In the genomic region with DNA sequence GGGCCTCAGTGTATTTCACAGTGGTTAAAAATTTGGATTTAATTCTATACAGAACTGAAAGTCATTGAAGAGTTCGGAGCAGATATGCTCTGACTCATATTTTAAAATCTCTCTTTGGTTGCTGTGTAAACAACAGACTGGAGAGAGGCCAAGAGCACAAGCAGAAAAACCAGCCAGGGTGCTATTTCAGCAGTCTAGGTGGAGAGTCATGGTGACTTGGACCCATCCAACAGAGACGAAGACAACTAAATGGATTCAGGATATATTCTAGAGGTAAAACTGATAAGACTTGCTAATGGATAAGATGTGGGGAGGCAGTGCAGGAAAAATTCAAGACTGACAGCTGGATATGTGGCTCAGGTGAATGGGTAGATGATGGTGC, we compare ENCODE assay signal across 8 cellular contexts.
A peak's percentile ranks its signal among the peaks of the same experiment; 100 is the strongest.
DNase-seq lines count a peak whose midpoint lies in the region; ATAC-seq and TF ChIP-seq lines count a peak whose summit lies in the region.
"Had no signal": no experiment of that assay in that cellular context is flagged by ENCODE, and none has a peak within 500 bp of the region (broad histone marks: within the 10 kb centered on the region; RNA-seq: fewer than 3 reads in every experiment).

No MANE protein-coding gene starts in this region.

- H3K9me3 ChIP-seq in transverse colon = no peaks in the 10 kb centered on the region

- WGBS in transverse colon (ENCODE audit: low coverage in 1 of 2), 2 donors = 28% methylated on average over 2 of the region's 2 CpGs; no CpG with 5 or more reads in 1 of the 2 donors

- H3K27me3 ChIP-seq in foreskin keratinocyte (no peaks in the 10 kb centered on the region), transverse colon (no peaks in the 10 kb centered on the region)

- peak; percentile 44 for DNase-seq in HuH-7.5 (ENCODE audit: low spot score)
- DNase-seq in RPMI7951 (ENCODE audit: low read depth) = peak; percentile 82
- DNase-seq in foreskin keratinocyte = peak; percentile 79 to 90
- peak; percentile 60 for DNase-seq in transverse colon
- DNase-seq in stimulated activated CD4-positive, alpha-beta T cell treated with anti-CD3 and anti-CD28 coated beads, Interleukin-4, amount 100 ng/mL, for 24 hours = no peak
- DNase-seq in nucleus accumbens (lab: John Stamatoyannopoulos, UW) = no peak
- DNase-seq: activated CD4-positive, alpha-beta memory T cell treated with anti-CD3 and anti-CD28 coated beads for 36 hours had no signal

- H3K36me3 ChIP-seq in transverse colon = no peaks in the 10 kb centered on the region

- no peak for TF ChIP-seq EP300 in transverse colon (IDR thresholded peaks at IDR 0.05; ENCODE audit: low read depth)

- intact Hi-C loops in transverse colon (cut with DNase I; ENCODE audit: low total_unique reads) = no loop called here

- ATAC-seq in foreskin keratinocyte (peak; percentile 84), GM19328 (IDR thresholded peaks at IDR 0.05; ENCODE audit: unreplicated experiment) (no peak)

- H3K27ac ChIP-seq in foreskin keratinocyte (no peak overlapping the region), transverse colon (peak overlapping the region; percentile 5 to 52 (median 28))

- H3K4me1 ChIP-seq in foreskin keratinocyte (peaks cover 47% of the 10 kb centered on the region), transverse colon (peaks cover 4 to 22% (median 14%) of the 10 kb centered on the region in 4 donors)

- TF ChIP-seq CTCF in foreskin keratinocyte (conservative IDR thresholded peaks at IDR 0.05) = no peak
- TF ChIP-seq CTCF in transverse colon (IDR thresholded peaks at IDR 0.05) = no peak

- H3K4me3 ChIP-seq in transverse colon = no peak overlapping the region

- TF ChIP-seq POLR2A in transverse colon (IDR thresholded peaks at IDR 0.05) = no peak

- in situ Hi-C loops in transverse colon (cut with MboI; ENCODE audit: low pct_ligation_motif_present in 1 of 4, low pct_unique_long_range_greater_than_20kb in 1 of 4, low sequenced_read_pairs in 3 of 4) = no loop called here

Comparison
In these comparisons a context has a peak if more than half of its experiments do, and no peak if none do; other contexts are left out.
1. DNase-seq: peak in HuH-7.5 (single experiment), RPMI7951 (single experiment), foreskin keratinocyte (2 of 2) and transverse colon (single experiment); none in stimulated activated CD4-positive, alpha-beta T cell treated with anti-CD3 and anti-CD28 coated beads, Interleukin-4, amount 100 ng/mL, for 24 hours (single experiment) and nucleus accumbens (0 of 56).